In genomic region chr16:1772908-1773702, GRCh38 we compare ENCODE assay signal across 1 cellular context.
TF ChIP-seq lines count a peak whose summit lies in the region.

Gene MRPS34, minus strand, starts transcription at chr16:1773134. Its CDS starts 15 bp downstream, at chr16:1773119.

TF ChIP-seq in K562, 482 proteins besides CTCF, POLR2A, EP300 and RAD21 (continued from another document and continues in another):
- TF ChIP-seq ZBTB11 (CRISPR knock-in tag; IDR thresholded peaks at IDR 0.05) (peak; percentile 97 to 100 (median 99)), THRB (CRISPR knock-in tag; conservative IDR thresholded peaks at IDR 0.05) (peak; percentile 60; the same call in 1 of the 2 replicates), HMGN3 (IDR thresholded peaks at IDR 0.05; ENCODE audit: borderline replicate concordance, extremely low read depth, insufficient read length, low read depth, low read length) (peak; percentile 65), GTF2E2 (tag; IDR thresholded peaks at IDR 0.05) (peak; percentile 69; the same call in 1 of the 2 replicates), STAG1 (CRISPR knock-in tag; IDR thresholded peaks at IDR 0.05; ENCODE audit: borderline replicate concordance) (peak; percentile 40; the same call in 1 of the 2 replicates), CGGBP1 (CRISPR knock-in tag; IDR thresholded peaks at IDR 0.05) (0 out of 2 replicates have a peak, but pooled peaks have one; percentile 49), ZBTB34 (CRISPR knock-in tag; IDR thresholded peaks at IDR 0.05) (no peak), ZNF282 (CRISPR knock-in tag; IDR thresholded peaks at IDR 0.05) (0 out of 2 replicates have a peak, but pooled peaks have one; percentile 17), ATF2 (CRISPR knock-in tag; IDR thresholded peaks at IDR 0.05) (no peak), GMEB1 (CRISPR knock-in tag; IDR thresholded peaks at IDR 0.05) (peak; percentile 56; the same call in 1 of the 2 replicates), ZNF217 (CRISPR knock-in tag; IDR thresholded peaks at IDR 0.05) (no peak), MCM3 (IDR thresholded peaks at IDR 0.05) (no peak), GTF2B (IDR thresholded peaks at IDR 0.05; ENCODE audit: extremely low read depth, insufficient read length) (no peak), ELF1 (tag; IDR thresholded peaks at IDR 0.05) (peak; percentile 92), KLF6 (CRISPR knock-in tag; IDR thresholded peaks at IDR 0.05; ENCODE audit: borderline replicate concordance) (0 out of 2 replicates have a peak, but pooled peaks have one; percentile 42), THAP12 (CRISPR knock-in tag; IDR thresholded peaks at IDR 0.05) (no peak), JUNB (CRISPR knock-in tag; conservative IDR thresholded peaks at IDR 0.05) (peak; percentile 28; the same call in 1 of the 2 replicates), ZNF174 (CRISPR knock-in tag; IDR thresholded peaks at IDR 0.05) (no peak), MAX (CRISPR knock-in tag; IDR thresholded peaks at IDR 0.05) (peak; percentile 90), ZNF766 (CRISPR knock-in tag; conservative IDR thresholded peaks at IDR 0.05) (peak; percentile 82; the same call in 1 of the 2 replicates), CBX3 (IDR thresholded peaks at IDR 0.05; ENCODE audit: borderline replicate concordance in 1 of 2, low read length in 2 of 2) (peak in 1 of 2 experiments; percentile 48; a peak in 1 of 3 replicates), MGA (IDR thresholded peaks at IDR 0.05) (peak; percentile 82), MEF2A (IDR thresholded peaks at IDR 0.05; ENCODE audit: control insufficient read depth, low read depth, low read length) (no peak), MTA3 (IDR thresholded peaks at IDR 0.05; ENCODE audit: borderline replicate concordance) (peak; percentile 56; the same call in 1 of the 2 replicates), GTF2F1 (IDR thresholded peaks at IDR 0.05; ENCODE audit: low read depth, low read length) (no peak), KDM2B (CRISPR knock-in tag; IDR thresholded peaks at IDR 0.05) (peak; percentile 91; the same call in 1 of the 2 replicates)
